In genomic region chr6:88985901-88986300, GRCh38 we compare ENCODE assay signal across 22 cellular contexts.
"Had no signal": no experiment of that assay in that cellular context is flagged by ENCODE, and none has a peak within 500 bp of the region (broad histone marks: within the 10 kb centered on the region; RNA-seq: fewer than 3 reads in every experiment).

No MANE protein-coding gene starts in this region.

- FAIRE-seq: RCC 7860 had no signal

- H3K4me2 ChIP-seq: KMS-11 had no signal

- H3K9ac ChIP-seq: KMS-11 had no signal

- H3K36me3 ChIP-seq: brain microvascular endothelial cell had no signal

- DNase-seq: activated B cell treated with CpG ODN at 0.5 μM for 24 hours; activated CD4-positive, alpha-beta memory T cell treated with anti-CD3 and anti-CD28 coated beads for 36 hours; activated CD4-positive, alpha-beta T cell treated with anti-CD3 and anti-CD28 coated beads, Interleukin-2, amount 10 ng/mL, durations not matched to agents 7 days and 5 days; activated CD8-positive, alpha-beta memory T cell treated with anti-CD3 and anti-CD28 coated beads for 24 hours; activated effector memory CD4-positive, alpha-beta T cell treated with anti-CD3 and anti-CD28 coated beads, Interleukin-2, amount 50 U/mL, for 16 hours; activated naive CD4-positive, alpha-beta T cell treated with Interleukin-2 at 50 U/mL for 16 hours; activated naive CD8-positive, alpha-beta T cell treated with anti-CD3 and anti-CD28 coated beads, Interleukin-2, amount 50 U/mL, for 24 hours; activated T-cell treated with anti-CD3 and anti-CD28 coated beads, Interleukin-2, amount 50 U/mL, for 4 hours; brain microvascular endothelial cell; cerebellar nuclear complex; NCI-H1092; NCI-H1417 treated with DMSO at 0.1 percent for 48 hours; NCI-H1694; NCI-H2029 treated with DMSO at 0.1 percent for 48 hours; NCI-H510A treated with DMSO at 0.1 percent for 48 hours; NCI-H69; NK-92 treated with Interleukin-12 subunit alpha and Interleukin-12 subunit beta, amount 100 ng/mL, for 24 hours; OCI-M1; SHP77 treated with DMSO at 0.1 percent for 48 hours had no signal

- ATAC-seq: activated naive CD4-positive, alpha-beta T cell treated with anti-CD3 and anti-CD28 coated beads, Interleukin-2, amount 50 U/mL, for 72 hours; activated naive CD8-positive, alpha-beta T cell treated with anti-CD3 and anti-CD28 coated beads, Interleukin-2, amount 50 U/mL, for 24 hours; activated T-cell treated with anti-CD3 and anti-CD28 coated beads, Interleukin-2, amount 50 U/mL, for 4 hours had no signal

- H3K27ac ChIP-seq: brain microvascular endothelial cell, KMS-11 had no signal

- H3K27me3 ChIP-seq: brain microvascular endothelial cell had no signal
